33 cellular contexts compared by ENCODE assay signal in the genomic region with DNA sequence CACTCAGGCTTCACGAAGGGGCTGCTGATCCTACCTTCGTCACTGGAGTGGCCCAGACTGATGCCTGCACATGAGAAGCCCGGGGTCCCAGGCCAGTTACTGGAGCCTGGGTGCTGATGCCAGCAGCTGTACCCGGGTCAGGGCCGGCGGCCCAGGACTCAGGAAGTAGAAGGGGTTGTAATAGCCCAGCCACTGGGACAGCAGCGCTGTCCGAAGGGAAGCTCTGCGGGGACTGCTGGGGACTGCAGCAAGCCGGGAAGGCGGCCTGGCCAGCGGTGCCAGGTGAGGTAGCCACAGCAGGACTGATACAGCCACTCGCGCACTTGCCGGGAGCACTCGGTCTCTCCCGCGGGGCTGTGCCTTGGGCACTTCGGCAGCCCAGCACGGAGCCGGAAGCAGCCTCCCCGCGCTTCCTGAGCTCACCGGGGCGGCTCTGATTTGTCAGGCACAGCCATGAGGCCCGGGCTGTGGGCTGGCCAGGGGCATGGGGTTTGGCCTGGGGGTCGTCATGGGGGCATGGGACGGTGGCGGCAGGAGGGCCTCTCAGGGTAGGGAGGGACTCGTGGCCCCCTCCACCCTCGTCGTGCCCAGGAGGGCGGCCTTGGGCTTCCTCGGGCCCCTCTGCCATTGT. TPM values are rescaled to one million over a fixed set of nuclear protein-coding genes. Genes with fewer than 3 reads are reported as not detected.
DNase-seq lines count a peak whose midpoint lies in the region; ATAC-seq, FAIRE-seq and TF ChIP-seq lines count a peak whose summit lies in the region.
"Had no signal": no experiment of that assay in that cellular context is flagged by ENCODE, and none has a peak within 500 bp of the region (broad histone marks: within the 10 kb centered on the region; RNA-seq: fewer than 3 reads in every experiment).

No MANE protein-coding gene starts in this region.

- peak; percentile 62 for DNase-seq in Right ventricle myocardium inferior (ENCODE audit: missing footprints)
- DNase-seq in left ventricle myocardium inferior = no peak
- peak; percentile 78 for DNase-seq in posterior vena cava (ENCODE audit: low spot score)
- DNase-seq in effector memory CD8-positive, alpha-beta T cell = no peak
- DNase-seq in GM12892 (ENCODE audit: insufficient read length) = no peak
- no peak for DNase-seq in activated naive CD8-positive, alpha-beta T cell treated with anti-CD3 and anti-CD28 coated beads, Interleukin-2, amount 50 U/mL, for 24 hours
- DNase-seq: activated CD4-positive, alpha-beta T cell treated with anti-CD3 and anti-CD28 coated beads for 1 hour; activated CD8-positive, alpha-beta T cell treated with anti-CD3 and anti-CD28 coated beads for 36 hours; activated effector memory CD4-positive, alpha-beta T cell treated with anti-CD3 and anti-CD28 coated beads, Interleukin-2, amount 50 U/mL, for 16 hours; activated T-cell treated with anti-CD3 and anti-CD28 coated beads for 4 hours; BE2C; dermis blood vessel endothelial cell; DMS153; KG1; MG63; NCI-H2081 treated with DMSO at 0.1 percent for 48 hours; NCI-H510A treated with DMSO at 0.1 percent for 48 hours; SIG-M5; sigmoid colon; stimulated activated CD4-positive, alpha-beta T cell treated with anti-CD3 and anti-CD28 coated beads, Interleukin-4, amount 100 ng/mL, for 24 hours had no signal

- H3K27ac Mint-ChIP-seq in effector memory CD8-positive, alpha-beta T cell = no peak overlapping the region
- no peak overlapping the region for H3K27ac Mint-ChIP-seq in activated naive CD8-positive, alpha-beta T cell treated with anti-CD3 and anti-CD28 coated beads, Interleukin-2, amount 50 U/mL, for 24 hours
- H3K27ac Mint-ChIP-seq: activated CD8-positive, alpha-beta T cell treated with anti-CD3 and anti-CD28 coated beads for 36 hours; stimulated activated effector memory CD8-positive, alpha-beta T cell treated with anti-CD3 and anti-CD28 coated beads, Interleukin-12 subunit alpha, Interleukin-12 subunit beta, amount 100 ng/mL, for 72 hours had no signal

- no peaks in the 10 kb centered on the region for H3K27me3 Mint-ChIP-seq in effector memory CD8-positive, alpha-beta T cell
- no peaks in the 10 kb centered on the region for H3K27me3 Mint-ChIP-seq in activated naive CD8-positive, alpha-beta T cell treated with anti-CD3 and anti-CD28 coated beads, Interleukin-2, amount 50 U/mL, for 24 hours
- H3K27me3 Mint-ChIP-seq: activated CD8-positive, alpha-beta T cell treated with anti-CD3 and anti-CD28 coated beads for 36 hours; central memory CD8-positive, alpha-beta T cell had no signal

- no peak overlapping the region for H3K4me3 Mint-ChIP-seq in effector memory CD8-positive, alpha-beta T cell
- H3K4me3 Mint-ChIP-seq in activated naive CD8-positive, alpha-beta T cell treated with anti-CD3 and anti-CD28 coated beads, Interleukin-2, amount 50 U/mL, for 24 hours = no peak overlapping the region
- H3K4me3 Mint-ChIP-seq: activated CD8-positive, alpha-beta T cell treated with anti-CD3 and anti-CD28 coated beads for 36 hours; central memory CD8-positive, alpha-beta T cell; stimulated activated effector memory CD8-positive, alpha-beta T cell treated with anti-CD3 and anti-CD28 coated beads, Interleukin-12 subunit alpha, Interleukin-12 subunit beta, amount 100 ng/mL, for 72 hours had no signal

- no peak overlapping the region for H3K4me3 ChIP-seq in left ventricle myocardium inferior
- H3K4me3 ChIP-seq: gastroesophageal sphincter, hepatocyte, MG63, prostate gland, sigmoid colon, suprapubic skin had no signal

- H3K27me3 ChIP-seq in left ventricle myocardium inferior (ENCODE audit: low read depth) = no peaks in the 10 kb centered on the region
- H3K27me3 ChIP-seq: BE2C, gastroesophageal sphincter, hepatocyte, MG63, neutrophil, sigmoid colon, suprapubic skin had no signal

- H3K36me3 Mint-ChIP-seq in effector memory CD8-positive, alpha-beta T cell (ENCODE audit: insufficient read depth) = no peaks in the 10 kb centered on the region
- H3K36me3 Mint-ChIP-seq in activated naive CD8-positive, alpha-beta T cell treated with anti-CD3 and anti-CD28 coated beads, Interleukin-2, amount 50 U/mL, for 24 hours (ENCODE audit: low read depth) = no peaks in the 10 kb centered on the region
- H3K36me3 Mint-ChIP-seq: stimulated activated effector memory CD8-positive, alpha-beta T cell treated with anti-CD3 and anti-CD28 coated beads, Interleukin-12 subunit alpha, Interleukin-12 subunit beta, amount 100 ng/mL, for 72 hours had no signal

- TF ChIP-seq CTCF in left ventricle myocardium inferior (IDR thresholded peaks at IDR 0.05; ENCODE audit: borderline replicate concordance) = no peak

- H3K27ac ChIP-seq in left ventricle myocardium inferior (replicated peaks) = no peak overlapping the region
- H3K27ac ChIP-seq: gastroesophageal sphincter, hepatocyte, neutrophil, prostate gland, sigmoid colon, suprapubic skin had no signal

- intact Hi-C loops in Right ventricle myocardium inferior (cut with DNase I) (no loop called here), left ventricle myocardium inferior (cut with micrococcal nuclease) (no loop called here), posterior vena cava (cut with DNase I) (no loop called here)

- TF ChIP-seq POLR2A in GM12892 (IDR thresholded peaks at IDR 0.05; ENCODE audit: low read depth, low read length) = no peak

- ATAC-seq in Right ventricle myocardium inferior (no peak), SK-N-SH treated with all-trans-retinoic acid at 6 μM for 48 hours (peak; percentile 85)
- no peak for ATAC-seq in effector memory CD8-positive, alpha-beta T cell (replicated peaks)
- ATAC-seq in activated naive CD8-positive, alpha-beta T cell treated with anti-CD3 and anti-CD28 coated beads, Interleukin-2, amount 50 U/mL, for 24 hours = no peak
- ATAC-seq: activated CD8-positive, alpha-beta T cell treated with anti-CD3 and anti-CD28 coated beads for 36 hours; gastroesophageal sphincter; HCT116; left lobe of liver; stimulated activated effector memory CD8-positive, alpha-beta T cell treated with anti-CD3 and anti-CD28 coated beads, Interleukin-12 subunit alpha, Interleukin-12 subunit beta, amount 100 ng/mL, for 72 hours had no signal

- H3K36me3 ChIP-seq in left ventricle myocardium inferior = no peaks in the 10 kb centered on the region
- H3K36me3 ChIP-seq: BE2C, gastroesophageal sphincter, MG63, neutrophil, prostate gland, sigmoid colon, suprapubic skin had no signal

- H3K4me1 Mint-ChIP-seq in effector memory CD8-positive, alpha-beta T cell (ENCODE audit: low read depth in 2 of 2) = no peaks in the 10 kb centered on the region
- H3K4me1 Mint-ChIP-seq in activated naive CD8-positive, alpha-beta T cell treated with anti-CD3 and anti-CD28 coated beads, Interleukin-2, amount 50 U/mL, for 24 hours = no peaks in the 10 kb centered on the region
- H3K4me1 Mint-ChIP-seq: central memory CD8-positive, alpha-beta T cell; stimulated activated effector memory CD8-positive, alpha-beta T cell treated with anti-CD3 and anti-CD28 coated beads, Interleukin-12 subunit alpha, Interleukin-12 subunit beta, amount 100 ng/mL, for 72 hours had no signal

- no peaks in the 10 kb centered on the region for H3K4me1 ChIP-seq in left ventricle myocardium inferior
- H3K4me1 ChIP-seq: BE2C, gastroesophageal sphincter, prostate gland, sigmoid colon, suprapubic skin had no signal

- FAIRE-seq in GM12892 (lab: Jason Lieb, UNC) = no peak
- FAIRE-seq: endometrium had no signal

- H3K9me3 ChIP-seq in left ventricle myocardium inferior (replicated peaks) = peaks cover 4% of the 10 kb centered on the region
- H3K9me3 ChIP-seq: BE2C, MG63, neutrophil, prostate gland, sigmoid colon, suprapubic skin had no signal

- H3K9me3 Mint-ChIP-seq in effector memory CD8-positive, alpha-beta T cell = peaks cover 10 to 12% of the 10 kb centered on the region in 2 donors
- H3K9me3 Mint-ChIP-seq in activated naive CD8-positive, alpha-beta T cell treated with anti-CD3 and anti-CD28 coated beads, Interleukin-2, amount 50 U/mL, for 24 hours = peaks cover 4% of the 10 kb centered on the region

TF ChIP-seq in SK-N-SH treated with all-trans-retinoic acid at 6 μM for 48 hours, 23 proteins besides CTCF, POLR2A, EP300 and RAD21 (continues in another document):
- TF ChIP-seq TCF4 (CRISPR knock-in tag; IDR thresholded peaks at IDR 0.05; ENCODE audit: borderline replicate concordance) (no peak), GLIS3 (CRISPR knock-in tag; IDR thresholded peaks at IDR 0.05) (no peak), TSHZ2 (CRISPR knock-in tag; IDR thresholded peaks at IDR 0.05) (no peak)

RNA-seq across cellular contexts. Expression of gene OR8K1, which starts 13.9 kb away (rescaled TPM):
- total RNA-seq in Right ventricle myocardium inferior = not detected
- total RNA-seq in left ventricle myocardium inferior = not detected
- total RNA-seq in posterior vena cava = not detected
- polyA plus RNA-seq in GM12892 (2012; ENCODE audit: missing spikeins) = not detected
- total RNA-seq: activated CD8-positive, alpha-beta T cell treated with anti-CD3 and anti-CD28 coated beads for 36 hours; dermis blood vessel endothelial cell; G401; gastroesophageal sphincter; hepatocyte; left lobe of liver; mesenteric fat pad; sigmoid colon; suprapubic skin had no signal
- polyA plus RNA-seq: hepatocyte, sigmoid colon had no signal

RNA-seq across cellular contexts. Expression of gene OR8K3, which starts 17.0 kb away (rescaled TPM):
- total RNA-seq in Right ventricle myocardium inferior = not detected
- not detected for total RNA-seq in left ventricle myocardium inferior
- total RNA-seq in posterior vena cava = not detected
- polyA plus RNA-seq in GM12892 (2012; ENCODE audit: missing spikeins) = not detected
- total RNA-seq: activated CD8-positive, alpha-beta T cell treated with anti-CD3 and anti-CD28 coated beads for 36 hours; dermis blood vessel endothelial cell; G401; gastroesophageal sphincter; hepatocyte; left lobe of liver; mesenteric fat pad; prostate gland; sigmoid colon; suprapubic skin had no signal
- polyA plus RNA-seq: hepatocyte, sigmoid colon had no signal

RNA-seq across cellular contexts. Expression of gene OR8J1, which starts 22.1 kb away (rescaled TPM):
- total RNA-seq in Right ventricle myocardium inferior = not detected
- not detected for total RNA-seq in left ventricle myocardium inferior
- not detected for total RNA-seq in posterior vena cava
- polyA plus RNA-seq in GM12892 (2012; ENCODE audit: missing spikeins) = not detected
- total RNA-seq: activated CD8-positive, alpha-beta T cell treated with anti-CD3 and anti-CD28 coated beads for 36 hours; dermis blood vessel endothelial cell; G401; gastroesophageal sphincter; hepatocyte; left lobe of liver; mesenteric fat pad; prostate gland; sigmoid colon; suprapubic skin had no signal
- polyA plus RNA-seq: hepatocyte, sigmoid colon had no signal

RNA-seq across cellular contexts. Expression of gene OR8H1, which starts 39.9 kb away (rescaled TPM):
- total RNA-seq in Right ventricle myocardium inferior = not detected
- total RNA-seq in left ventricle myocardium inferior = not detected
- total RNA-seq in posterior vena cava = not detected
- polyA plus RNA-seq in GM12892 (2012; ENCODE audit: missing spikeins) = not detected
- total RNA-seq: activated CD8-positive, alpha-beta T cell treated with anti-CD3 and anti-CD28 coated beads for 36 hours; dermis blood vessel endothelial cell; G401; gastroesophageal sphincter; hepatocyte; left lobe of liver; mesenteric fat pad; prostate gland; sigmoid colon; suprapubic skin had no signal
- polyA plus RNA-seq: hepatocyte, sigmoid colon had no signal

RNA-seq across cellular contexts. Expression of gene OR8U1, which starts 43.4 kb away (rescaled TPM):
- total RNA-seq in Right ventricle myocardium inferior (not detected), left ventricle myocardium inferior (not detected), posterior vena cava (not detected)
- polyA plus RNA-seq in GM12892 (2012; ENCODE audit: missing spikeins) = not detected
- total RNA-seq: activated CD8-positive, alpha-beta T cell treated with anti-CD3 and anti-CD28 coated beads for 36 hours; dermis blood vessel endothelial cell; G401; gastroesophageal sphincter; hepatocyte; left lobe of liver; mesenteric fat pad; prostate gland; sigmoid colon; suprapubic skin had no signal
- polyA plus RNA-seq: hepatocyte, sigmoid colon had no signal

Comparison
In these comparisons a context has a peak if more than half of its experiments do, and no peak if none do; other contexts are left out.
1. DNase-seq: peak in Right ventricle myocardium inferior (single experiment) and posterior vena cava (single experiment); none in left ventricle myocardium inferior (single experiment), effector memory CD8-positive, alpha-beta T cell (0 of 3), GM12892 (single experiment) and activated naive CD8-positive, alpha-beta T cell treated with anti-CD3 and anti-CD28 coated beads, Interleukin-2, amount 50 U/mL, for 24 hours (single experiment).